ENCODE assay signal across 29 cellular contexts in the genomic region with DNA sequence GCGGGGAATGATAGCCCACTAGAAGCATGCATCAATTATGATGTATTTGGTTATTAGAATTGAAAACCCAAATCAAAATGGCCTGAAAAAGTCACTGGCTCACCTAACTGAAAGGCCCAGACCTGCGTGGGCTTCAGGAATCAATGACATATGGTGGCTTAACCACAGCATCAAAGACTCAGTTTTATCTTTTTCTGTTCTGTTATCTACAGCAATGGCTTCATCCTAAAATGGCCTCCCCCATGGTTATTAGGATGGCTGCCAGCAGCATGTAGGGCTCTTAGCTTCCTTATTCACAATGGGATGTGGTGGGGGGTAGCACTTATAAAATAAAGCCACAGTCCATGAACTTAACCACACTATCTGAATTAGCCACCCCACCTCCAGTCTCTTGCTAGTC.
"Had no signal": no experiment of that assay in that cellular context is flagged by ENCODE, and none has a peak within 500 bp of the region (broad histone marks: within the 10 kb centered on the region; RNA-seq: fewer than 3 reads in every experiment).

No MANE protein-coding gene starts in this region.

- H3K27ac ChIP-seq: adrenal gland, colonic mucosa, RWPE1, SJSA1 had no signal

- H3K4me1 ChIP-seq: adrenal gland, colonic mucosa, SJSA1 had no signal

- H3K4me3 ChIP-seq: adrenal gland, colonic mucosa, SJSA1 had no signal

- H3K27me3 ChIP-seq: adrenal gland, colonic mucosa, SJSA1 had no signal

- H3K4me1 Mint-ChIP-seq: activated naive CD8-positive, alpha-beta T cell treated with anti-CD3 and anti-CD28 coated beads, Interleukin-2, amount 10 ng/mL, durations not matched to agents 7 days and 5 days had no signal

- H3K9me3 Mint-ChIP-seq: activated CD8-positive, alpha-beta T cell treated with anti-CD3 and anti-CD28 coated beads for 36 hours; T-helper 1 cell treated with Interleukin-12 subunit alpha and Interleukin-12 subunit beta and Interleukin-4 antibody, amounts not matched to agents 30 μg/mL and 1 μg/mL, for 36 hours had no signal

- H3K4me3 Mint-ChIP-seq: activated CD8-positive, alpha-beta T cell treated with anti-CD3 and anti-CD28 coated beads for 36 hours; activated naive CD8-positive, alpha-beta T cell treated with anti-CD3 and anti-CD28 coated beads, Interleukin-2, amount 10 ng/mL, durations not matched to agents 7 days and 5 days; T-helper 1 cell treated with Interleukin-12 subunit alpha and Interleukin-12 subunit beta and Interleukin-4 antibody, amounts not matched to agents 30 μg/mL and 1 μg/mL, for 36 hours had no signal

- DNase-seq: activated CD4-positive, alpha-beta T cell treated with anti-CD3 and anti-CD28 coated beads for 4 hours; activated CD8-positive, alpha-beta memory T cell treated with anti-CD3 and anti-CD28 coated beads, Interleukin-2, amount 50 U/mL, for 4 hours; activated CD8-positive, alpha-beta T cell treated with anti-CD3 and anti-CD28 coated beads for 36 hours; activated naive CD4-positive, alpha-beta T cell treated with anti-CD3 and anti-CD28 coated beads, Interleukin-2, amount 50 U/mL, for 16 hours; activated naive CD8-positive, alpha-beta T cell treated with anti-CD3 and anti-CD28 coated beads, Interleukin-2, amount 10 ng/mL, durations not matched to agents 7 days and 5 days; activated T-cell treated with anti-CD3 and anti-CD28 coated beads, Interleukin-2, amount 50 U/mL, for 1 hour; adrenal gland; anterior cingulate cortex; colonic mucosa; IMR-90; KG1; MV-4-11; NCI-H1092 treated with DMSO at 0.1 percent for 48 hours; NCI-H1436 treated with DMSO at 0.1 percent for 48 hours; NCI-H187; NCI-H2081; NCI-H2171; NCI-H226; NCI-H524; NCI-H748 treated with DMSO at 0.1 percent for 48 hours; Right ventricle myocardium superior; T-helper 9 cell had no signal

- H3K9me3 ChIP-seq: adrenal gland, colonic mucosa, SJSA1 had no signal

- H3K36me3 ChIP-seq: adrenal gland, colonic mucosa, SJSA1 had no signal

- H3K27ac Mint-ChIP-seq: activated CD8-positive, alpha-beta T cell treated with anti-CD3 and anti-CD28 coated beads for 36 hours; activated naive CD8-positive, alpha-beta T cell treated with anti-CD3 and anti-CD28 coated beads, Interleukin-2, amount 10 ng/mL, durations not matched to agents 7 days and 5 days; T-helper 1 cell treated with Interleukin-12 subunit alpha and Interleukin-12 subunit beta and Interleukin-4 antibody, amounts not matched to agents 30 μg/mL and 1 μg/mL, for 36 hours had no signal

- H3K27me3 Mint-ChIP-seq: activated CD8-positive, alpha-beta T cell treated with anti-CD3 and anti-CD28 coated beads for 36 hours had no signal

- ATAC-seq: activated CD4-positive, CD25-positive, alpha-beta regulatory T cell treated with anti-CD3 and anti-CD28 coated beads, Interleukin-2, amount 50 U/mL, for 24 hours; activated CD8-positive, alpha-beta T cell treated with anti-CD3 and anti-CD28 coated beads for 36 hours; Panc1; SK-N-SH treated with all-trans-retinoic acid at 6 μM for 48 hours had no signal

- FAIRE-seq: TTC549 had no signal

- H3K36me3 Mint-ChIP-seq: activated naive CD8-positive, alpha-beta T cell treated with anti-CD3 and anti-CD28 coated beads, Interleukin-2, amount 10 ng/mL, durations not matched to agents 7 days and 5 days had no signal
